ENCODE assay signal across 9 cellular contexts in genomic region chr22:36026741-36027140, GRCh38. TPM values are rescaled to one million over a fixed set of nuclear protein-coding genes. Genes with fewer than 3 reads are reported as not detected.
DNase-seq lines count a peak whose midpoint lies in the region; ATAC-seq and TF ChIP-seq lines count a peak whose summit lies in the region.
"Had no signal": no experiment of that assay in that cellular context is flagged by ENCODE, and none has a peak within 500 bp of the region (broad histone marks: within the 10 kb centered on the region; RNA-seq: fewer than 3 reads in every experiment).

No MANE protein-coding gene starts in this region.

- peaks cover 12 to 34% of the 10 kb centered on the region in 2 donors for H3K4me1 ChIP-seq in thoracic aorta (ENCODE audit: control insufficient read depth in 1 of 2, low read depth in 2 of 2)

- CTCF ChIA-PET in WTC11 (lab: Charles Lee), result interaction anchor here (0.5 to 4.2 kb wide), 5 partner anchors 39 to 186 kb away, joined by 4 to 60 read pairs (median 5); no protein-coding TSS in a partner anchor

- H3K36me3 Mint-ChIP-seq in WTC11, result peaks cover 6% of the 10 kb centered on the region

- POLR2A ChIA-PET in WTC11 (lab: Charles Lee), result interaction anchor here (0.5 to 0.6 kb wide), 2 partner anchors 65 to 101 kb away, joined by 3 to 7 read pairs; no protein-coding TSS in a partner anchor

- H3K27ac Mint-ChIP-seq in WTC11, result peak overlapping the region; percentile 73
- H3K27ac Mint-ChIP-seq: B cell had no signal

- ATAC-seq in WTC11, result no peak
- ATAC-seq in thoracic aorta (ENCODE audit: insufficient number of reproducible peaks, low FRiP score, low read depth), result no peak
- ATAC-seq in HG03432 (IDR thresholded peaks at IDR 0.05; ENCODE audit: unreplicated experiment), result no peak

- no peaks in the 10 kb centered on the region for H3K9me3 Mint-ChIP-seq in WTC11

- peak overlapping the region; percentile 83 to 97 for H3K27ac ChIP-seq in thoracic aorta

- H3K4me3 Mint-ChIP-seq in WTC11, result peak overlapping the region; percentile 90

- no peak for TF ChIP-seq CTCF in WTC11 (IDR thresholded peaks at IDR 0.05)
- TF ChIP-seq CTCF in thoracic aorta (IDR thresholded peaks at IDR 0.05), result no peak

- peak overlapping the region; percentile 94 for H3K4me3 ChIP-seq in thoracic aorta

- no peaks in the 10 kb centered on the region for H3K9me3 ChIP-seq in thoracic aorta

- peak; percentile 7 to 15 for DNase-seq in NCI-H2081 (lab: John Stamatoyannopoulos, UW)
- no peak for DNase-seq in NCI-H2081 treated with DMSO at 0.1 percent for 48 hours (lab: John Stamatoyannopoulos, UW)
- DNase-seq in WTC11 (ENCODE audit: low spot score), result no peak
- peak; percentile 36 for DNase-seq in iris pigment epithelial cell (ENCODE audit: low read depth)
- DNase-seq in thoracic aorta (ENCODE audit: low spot score), result no peak
- DNase-seq in NK-92 (lab: John Stamatoyannopoulos, UW; ENCODE audit: unreplicated experiment), result no peak
- DNase-seq in DMS79 (lab: John Stamatoyannopoulos, UW), result no peak

- H3K36me3 ChIP-seq in thoracic aorta, result peaks cover 8% of the 10 kb centered on the region

- peaks cover 44% of the 10 kb centered on the region for H3K4me1 Mint-ChIP-seq in WTC11

- no peaks in the 10 kb centered on the region for H3K27me3 ChIP-seq in thoracic aorta (replicated peaks; ENCODE audit: insufficient read depth)

- no peaks in the 10 kb centered on the region; the same call in 1 of the 2 replicates for H3K27me3 Mint-ChIP-seq in WTC11 (ENCODE audit: low read depth)

TF ChIP-seq in WTC11, 78 proteins besides CTCF, POLR2A, EP300 and RAD21:
- no peak for TF ChIP-seq FOXK1 (CRISPR knock-in tag; IDR thresholded peaks at IDR 0.05)
- no peak for TF ChIP-seq GTF2I (CRISPR knock-in tag; conservative IDR thresholded peaks at IDR 0.05)
- no peak for TF ChIP-seq ZNF671 (CRISPR knock-in tag; IDR thresholded peaks at IDR 0.05)
- no peak for TF ChIP-seq ZNF263 (CRISPR knock-in tag; IDR thresholded peaks at IDR 0.05; ENCODE audit: low read depth)
- no peak for TF ChIP-seq E2F5 (CRISPR knock-in tag; IDR thresholded peaks at IDR 0.05)
- TF ChIP-seq AR (CRISPR knock-in tag; IDR thresholded peaks at IDR 0.05), result no peak
- TF ChIP-seq USF1 (CRISPR knock-in tag; IDR thresholded peaks at IDR 0.05), result no peak
- TF ChIP-seq ZNF121 (CRISPR knock-in tag; IDR thresholded peaks at IDR 0.05), result no peak
- TF ChIP-seq MXD4 (CRISPR knock-in tag; IDR thresholded peaks at IDR 0.05; ENCODE audit: borderline replicate concordance), result no peak
- no peak for TF ChIP-seq HMGXB4 (CRISPR knock-in tag; IDR thresholded peaks at IDR 0.05)
- TF ChIP-seq IRF1 (CRISPR knock-in tag; IDR thresholded peaks at IDR 0.05), result no peak
- no peak for TF ChIP-seq ZNF138 (CRISPR knock-in tag; conservative IDR thresholded peaks at IDR 0.05)
- no peak for TF ChIP-seq GABPB1 (CRISPR knock-in tag; IDR thresholded peaks at IDR 0.05)
- TF ChIP-seq NFE2L1 (CRISPR knock-in tag; IDR thresholded peaks at IDR 0.05), result no peak

RNA-seq across cellular contexts. Expression of gene RBFOX2, which starts 1.9 kb away (rescaled TPM):
- total RNA-seq in WTC11 (2021), result 102 to 107 TPM (median 103 TPM) in 3 replicates
- total RNA-seq in thoracic aorta, result 100 to 1,000 TPM; 117 to 143 TPM
- total RNA-seq: B cell had no signal

Comparison
In these comparisons a context has a peak if more than half of its experiments do, and no peak if none do; other contexts are left out.
1. DNase-seq: peak in NCI-H2081 (2 of 2) and iris pigment epithelial cell (single experiment); none in NCI-H2081 treated with DMSO at 0.1 percent for 48 hours (single experiment), WTC11 (single experiment), thoracic aorta (single experiment), NK-92 (single experiment) and DMS79 (single experiment).